Comparison of ENCODE assay signal across 1 cellular context in the genomic region with DNA sequence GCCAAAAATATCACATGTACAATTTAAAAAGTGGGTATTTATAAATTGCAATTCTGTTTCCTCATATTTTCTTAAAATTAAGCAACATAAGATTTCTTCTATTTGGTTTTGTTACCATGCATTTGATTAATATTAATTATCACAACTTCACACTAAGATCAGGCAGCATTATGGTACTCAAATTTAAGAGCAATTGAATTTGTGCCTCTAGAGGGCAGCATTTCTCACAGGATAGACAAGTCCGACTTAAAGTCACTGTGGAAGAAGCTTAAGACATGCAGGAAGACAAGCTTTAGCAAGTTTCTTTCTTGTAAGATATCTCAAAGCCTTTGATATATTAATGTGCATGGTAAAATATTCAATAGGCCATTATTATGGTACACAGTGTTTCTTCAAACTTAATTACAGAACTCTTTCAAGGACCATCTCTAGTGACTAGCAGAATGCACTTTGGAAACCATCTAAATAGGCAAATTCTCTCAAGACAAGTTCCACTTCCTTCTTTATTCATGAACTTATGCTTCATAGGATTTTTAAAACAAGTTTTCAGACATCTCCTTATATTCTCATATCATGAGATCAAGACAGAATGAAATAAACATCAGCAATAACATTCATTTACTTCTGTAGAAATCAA.
A peak's percentile ranks its signal among the peaks of the same experiment; 100 is the strongest.
TF ChIP-seq lines count a peak whose summit lies in the region.

No MANE protein-coding gene starts in this region.

TF ChIP-seq in GM12878, 131 proteins besides CTCF, POLR2A, EP300 and RAD21 (continued from another document):
- TF ChIP-seq, protein P1, sequence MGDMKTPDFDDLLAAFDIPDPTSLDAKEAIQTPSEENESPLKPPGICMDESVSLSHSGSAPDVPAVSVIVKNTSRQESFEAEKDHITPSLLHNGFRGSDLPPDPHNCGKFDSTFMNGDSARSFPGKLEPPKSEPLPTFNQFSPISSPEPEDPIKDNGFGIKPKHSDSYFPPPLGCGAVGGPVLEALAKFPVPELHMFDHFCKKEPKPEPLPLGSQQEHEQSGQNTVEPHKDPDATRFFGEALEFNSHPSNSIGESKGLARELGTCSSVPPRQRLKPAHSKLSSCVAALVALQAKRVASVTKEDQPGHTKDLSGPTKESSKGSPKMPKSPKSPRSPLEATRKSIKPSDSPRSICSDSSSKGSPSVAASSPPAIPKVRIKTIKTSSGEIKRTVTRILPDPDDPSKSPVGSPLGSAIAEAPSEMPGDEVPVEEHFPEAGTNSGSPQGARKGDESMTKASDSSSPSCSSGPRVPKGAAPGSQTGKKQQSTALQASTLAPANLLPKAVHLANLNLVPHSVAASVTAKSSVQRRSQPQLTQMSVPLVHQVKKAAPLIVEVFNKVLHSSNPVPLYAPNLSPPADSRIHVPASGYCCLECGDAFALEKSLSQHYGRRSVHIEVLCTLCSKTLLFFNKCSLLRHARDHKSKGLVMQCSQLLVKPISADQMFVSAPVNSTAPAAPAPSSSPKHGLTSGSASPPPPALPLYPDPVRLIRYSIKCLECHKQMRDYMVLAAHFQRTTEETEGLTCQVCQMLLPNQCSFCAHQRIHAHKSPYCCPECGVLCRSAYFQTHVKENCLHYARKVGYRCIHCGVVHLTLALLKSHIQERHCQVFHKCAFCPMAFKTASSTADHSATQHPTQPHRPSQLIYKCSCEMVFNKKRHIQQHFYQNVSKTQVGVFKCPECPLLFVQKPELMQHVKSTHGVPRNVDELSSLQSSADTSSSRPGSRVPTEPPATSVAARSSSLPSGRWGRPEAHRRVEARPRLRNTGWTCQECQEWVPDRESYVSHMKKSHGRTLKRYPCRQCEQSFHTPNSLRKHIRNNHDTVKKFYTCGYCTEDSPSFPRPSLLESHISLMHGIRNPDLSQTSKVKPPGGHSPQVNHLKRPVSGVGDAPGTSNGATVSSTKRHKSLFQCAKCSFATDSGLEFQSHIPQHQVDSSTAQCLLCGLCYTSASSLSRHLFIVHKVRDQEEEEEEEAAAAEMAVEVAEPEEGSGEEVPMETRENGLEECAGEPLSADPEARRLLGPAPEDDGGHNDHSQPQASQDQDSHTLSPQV (IDR thresholded peaks at IDR 0.05) = no peak
- TF ChIP-seq BACH1 (IDR thresholded peaks at IDR 0.05; ENCODE audit: borderline replicate concordance) = no peak
- 0 out of 2 replicates have a peak, but pooled peaks have one; percentile 33 for TF ChIP-seq MTA3 (IDR thresholded peaks at IDR 0.05; ENCODE audit: borderline replicate concordance, low read length)
- no peak for TF ChIP-seq ZNF274 (IDR thresholded peaks at IDR 0.05; ENCODE audit: insufficient read depth, insufficient read length)
- TF ChIP-seq, protein P2, sequence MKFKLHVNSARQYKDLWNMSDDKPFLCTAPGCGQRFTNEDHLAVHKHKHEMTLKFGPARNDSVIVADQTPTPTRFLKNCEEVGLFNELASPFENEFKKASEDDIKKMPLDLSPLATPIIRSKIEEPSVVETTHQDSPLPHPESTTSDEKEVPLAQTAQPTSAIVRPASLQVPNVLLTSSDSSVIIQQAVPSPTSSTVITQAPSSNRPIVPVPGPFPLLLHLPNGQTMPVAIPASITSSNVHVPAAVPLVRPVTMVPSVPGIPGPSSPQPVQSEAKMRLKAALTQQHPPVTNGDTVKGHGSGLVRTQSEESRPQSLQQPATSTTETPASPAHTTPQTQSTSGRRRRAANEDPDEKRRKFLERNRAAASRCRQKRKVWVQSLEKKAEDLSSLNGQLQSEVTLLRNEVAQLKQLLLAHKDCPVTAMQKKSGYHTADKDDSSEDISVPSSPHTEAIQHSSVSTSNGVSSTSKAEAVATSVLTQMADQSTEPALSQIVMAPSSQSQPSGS (IDR thresholded peaks at IDR 0.05; ENCODE audit: low read length) = peak; percentile 28; the same call in 1 of the 2 replicates
- TF ChIP-seq FOXM1 (IDR thresholded peaks at IDR 0.05; ENCODE audit: low read depth, low read length) = no peak
- peak; percentile 7 for TF ChIP-seq SIX5 (IDR thresholded peaks at IDR 0.05; ENCODE audit: low read depth, low read length, severe bottlenecking)
- TF ChIP-seq SMC3 (IDR thresholded peaks at IDR 0.05; ENCODE audit: borderline replicate concordance, low read length) = peak; percentile 89
- TF ChIP-seq RBBP5 (conservative IDR thresholded peaks at IDR 0.05) = no peak
- TF ChIP-seq, protein P3, sequence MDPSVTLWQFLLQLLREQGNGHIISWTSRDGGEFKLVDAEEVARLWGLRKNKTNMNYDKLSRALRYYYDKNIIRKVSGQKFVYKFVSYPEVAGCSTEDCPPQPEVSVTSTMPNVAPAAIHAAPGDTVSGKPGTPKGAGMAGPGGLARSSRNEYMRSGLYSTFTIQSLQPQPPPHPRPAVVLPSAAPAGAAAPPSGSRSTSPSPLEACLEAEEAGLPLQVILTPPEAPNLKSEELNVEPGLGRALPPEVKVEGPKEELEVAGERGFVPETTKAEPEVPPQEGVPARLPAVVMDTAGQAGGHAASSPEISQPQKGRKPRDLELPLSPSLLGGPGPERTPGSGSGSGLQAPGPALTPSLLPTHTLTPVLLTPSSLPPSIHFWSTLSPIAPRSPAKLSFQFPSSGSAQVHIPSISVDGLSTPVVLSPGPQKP (IDR thresholded peaks at IDR 0.05; ENCODE audit: low read depth, low read length) = no peak
- no peak for TF ChIP-seq ZNF384 (IDR thresholded peaks at IDR 0.05; ENCODE audit: borderline replicate concordance, low read depth, low read length)
- no peak for TF ChIP-seq KAT2A (conservative IDR thresholded peaks at IDR 0.05; ENCODE audit: control insufficient read depth, low read depth, low read length)
- TF ChIP-seq, protein P4, sequence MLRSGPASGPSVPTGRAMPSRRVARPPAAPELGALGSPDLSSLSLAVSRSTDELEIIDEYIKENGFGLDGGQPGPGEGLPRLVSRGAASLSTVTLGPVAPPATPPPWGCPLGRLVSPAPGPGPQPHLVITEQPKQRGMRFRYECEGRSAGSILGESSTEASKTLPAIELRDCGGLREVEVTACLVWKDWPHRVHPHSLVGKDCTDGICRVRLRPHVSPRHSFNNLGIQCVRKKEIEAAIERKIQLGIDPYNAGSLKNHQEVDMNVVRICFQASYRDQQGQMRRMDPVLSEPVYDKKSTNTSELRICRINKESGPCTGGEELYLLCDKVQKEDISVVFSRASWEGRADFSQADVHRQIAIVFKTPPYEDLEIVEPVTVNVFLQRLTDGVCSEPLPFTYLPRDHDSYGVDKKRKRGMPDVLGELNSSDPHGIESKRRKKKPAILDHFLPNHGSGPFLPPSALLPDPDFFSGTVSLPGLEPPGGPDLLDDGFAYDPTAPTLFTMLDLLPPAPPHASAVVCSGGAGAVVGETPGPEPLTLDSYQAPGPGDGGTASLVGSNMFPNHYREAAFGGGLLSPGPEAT (IDR thresholded peaks at IDR 0.05; ENCODE audit: low read depth) = peak; percentile 10; the same call in 1 of the 2 replicates
- TF ChIP-seq TCF7 (IDR thresholded peaks at IDR 0.05; ENCODE audit: borderline replicate concordance) = peak; percentile 44; the same call in 1 of the 2 replicates
- TF ChIP-seq ZNF217 (IDR thresholded peaks at IDR 0.05) = peak; percentile 17; the same call in 1 of the 2 replicates
- 0 out of 4 replicates have a peak, but pooled peaks of 1 of the 2 experiments have one; percentile 11 for TF ChIP-seq BHLHE40 (IDR thresholded peaks at IDR 0.05; ENCODE audit: borderline replicate concordance in 1 of 2, low read depth in 2 of 2, low read length in 1 of 2)
- 0 out of 2 replicates have a peak, but pooled peaks have one; percentile 43 for TF ChIP-seq NBN (IDR thresholded peaks at IDR 0.05)
- TF ChIP-seq MEF2A (IDR thresholded peaks at IDR 0.05; ENCODE audit: insufficient read depth, low read depth, low read length) = no peak
- no peak for TF ChIP-seq BMI1 (IDR thresholded peaks at IDR 0.05; ENCODE audit: borderline replicate concordance)
- TF ChIP-seq, protein P5, sequence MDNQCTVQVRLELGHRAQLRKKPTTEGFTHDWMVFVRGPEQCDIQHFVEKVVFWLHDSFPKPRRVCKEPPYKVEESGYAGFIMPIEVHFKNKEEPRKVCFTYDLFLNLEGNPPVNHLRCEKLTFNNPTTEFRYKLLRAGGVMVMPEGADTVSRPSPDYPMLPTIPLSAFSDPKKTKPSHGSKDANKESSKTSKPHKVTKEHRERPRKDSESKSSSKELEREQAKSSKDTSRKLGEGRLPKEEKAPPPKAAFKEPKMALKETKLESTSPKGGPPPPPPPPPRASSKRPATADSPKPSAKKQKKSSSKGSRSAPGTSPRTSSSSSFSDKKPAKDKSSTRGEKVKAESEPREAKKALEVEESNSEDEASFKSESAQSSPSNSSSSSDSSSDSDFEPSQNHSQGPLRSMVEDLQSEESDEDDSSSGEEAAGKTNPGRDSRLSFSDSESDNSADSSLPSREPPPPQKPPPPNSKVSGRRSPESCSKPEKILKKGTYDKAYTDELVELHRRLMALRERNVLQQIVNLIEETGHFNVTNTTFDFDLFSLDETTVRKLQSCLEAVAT (IDR thresholded peaks at IDR 0.05) = peak; percentile 47; the same call in 1 of the 2 replicates
- 0 out of 3 replicates have a peak, but pooled peaks have one; percentile 31 for TF ChIP-seq POU2F2 (IDR thresholded peaks at IDR 0.05; ENCODE audit: borderline replicate concordance, low read depth, low read length)
